In genomic region chr2:79512442-79513401, GRCh38 we compare ENCODE assay signal across 8 cellular contexts. TPM values are rescaled to one million over a fixed set of nuclear protein-coding genes. Genes with fewer than 3 reads are reported as not detected.
DNase-seq lines count a peak whose midpoint lies in the region; ATAC-seq and TF ChIP-seq lines count a peak whose summit lies in the region.

Gene CTNNA2, plus strand, starts transcription at chr2:79513051.

- no peak within 1 kb of the TSS for H3K27ac Mint-ChIP-seq in natural killer cell
- no peak within 1 kb of the TSS for H3K27ac Mint-ChIP-seq in HFFc6

- H3K4me3 Mint-ChIP-seq in natural killer cell (peak within 1 kb of the TSS; percentile 37), HFFc6 (no peak within 1 kb of the TSS)

- H3K9me3 Mint-ChIP-seq in natural killer cell: peaks cover 7 to 12% of the 10 kb centered on the region in 2 donors
- peaks cover 13% of the 10 kb centered on the region for H3K9me3 Mint-ChIP-seq in HFFc6

- no peaks in the 10 kb centered on the region for H3F3A ChIP-seq in SK-N-SH (replicated peaks; ENCODE audit: insufficient read depth)

- DNase-seq in 8988T (peak; percentile 23), GM13977 (ENCODE audit: low spot score) (peak; percentile 87), Karpas-422 (peak; percentile 94), SK-N-SH (peak; percentile 97), fibroblast of lung (ENCODE audit: low read depth in 2 of 2) (peak; percentile 15 to 26), natural killer cell (no peak), HFFc6 (no peak)

- H3K27ac ChIP-seq in Karpas-422 (ENCODE audit: low read length) (no peak within 1 kb of the TSS), SK-N-SH (ENCODE audit: low read depth in 2 of 2, low read length in 1 of 2) (peak within 1 kb of the TSS in 1 of 2 experiments; percentile 80; a peak in 2 of 4 replicates), fibroblast of lung (ENCODE audit: insufficient read depth, low read length) (no peak within 1 kb of the TSS)

- in situ Hi-C loops in GM13977 (cut with MboI; ENCODE audit: low pct_unique_long_range_greater_than_20kb, low sequenced_read_pairs, unreplicated experiment): no loop called here

- H2AFZ ChIP-seq in Karpas-422 (ENCODE audit: low read length) (no peak within 1 kb of the TSS), SK-N-SH (ENCODE audit: low read depth) (peak within 1 kb of the TSS; percentile 62; the same call in 1 of the 2 replicates), fibroblast of lung (ENCODE audit: low read length) (no peak within 1 kb of the TSS)

- ATAC-seq in natural killer cell (no peak), HG03378 (IDR thresholded peaks at IDR 0.05; ENCODE audit: unreplicated experiment) (no peak)

- TF ChIP-seq RAD21 in SK-N-SH (IDR thresholded peaks at IDR 0.05; ENCODE audit: low read length): peak; percentile 13; the same call in 1 of the 2 replicates

- H3K4me1 ChIP-seq in Karpas-422 (ENCODE audit: low read length) (peaks cover 11% of the 10 kb centered on the region), SK-N-SH (ENCODE audit: control insufficient read depth in 1 of 2, insufficient read depth in 2 of 2, low read depth in 1 of 2, low read length in 1 of 2) (peaks cover 0 to 5% of the 10 kb centered on the region in 2 experiments; a peak in 2 of 4 replicates), fibroblast of lung (ENCODE audit: control insufficient read depth, extremely low read depth, insufficient read depth, low read length) (no peaks in the 10 kb centered on the region)

- no peaks in the 10 kb centered on the region for H3K79me2 ChIP-seq in Karpas-422 (ENCODE audit: low read length)
- H3K79me2 ChIP-seq in SK-N-SH (ENCODE audit: insufficient read depth): no peaks in the 10 kb centered on the region
- H3K79me2 ChIP-seq in fibroblast of lung (ENCODE audit: control insufficient read depth, insufficient read depth, low read length): no peaks in the 10 kb centered on the region

- H3K27me3 Mint-ChIP-seq in natural killer cell (ENCODE audit: low read depth in 2 of 2) (peaks cover 0 to 10% of the 10 kb centered on the region in 2 donors), HFFc6 (ENCODE audit: insufficient read depth) (0 out of 2 replicates have a peak, but pooled peaks cover 2% of the 10 kb centered on the region)

- H3K4me1 Mint-ChIP-seq in natural killer cell (no peaks in the 10 kb centered on the region), HFFc6 (ENCODE audit: low read depth) (no peaks in the 10 kb centered on the region)

- intact Hi-C loops in natural killer cell (cut with micrococcal nuclease): no loop called here

- H3K36me3 ChIP-seq in Karpas-422 (ENCODE audit: insufficient read depth, low read length): no peaks in the 10 kb centered on the region
- H3K36me3 ChIP-seq in SK-N-SH (replicated peaks in 1 of 2; ENCODE audit: control insufficient read depth in 1 of 2, insufficient read depth in 2 of 2, low read length in 1 of 2): no peaks in the 10 kb centered on the region
- no peaks in the 10 kb centered on the region for H3K36me3 ChIP-seq in fibroblast of lung (ENCODE audit: control insufficient read depth, insufficient read depth, low read length)

- H3K36me3 Mint-ChIP-seq in natural killer cell (no peaks in the 10 kb centered on the region), HFFc6 (ENCODE audit: low read depth) (no peaks in the 10 kb centered on the region)

- CTCF ChIA-PET in SK-N-SH (lab: Yijun Ruan, JAX): interaction anchor here (1.1 to 1.5 kb wide), 2 partner anchors 22 to 342 kb away, joined by 4 read pairs; no protein-coding TSS in a partner anchor

- 1% methylated on average over 25 of the region's 87 CpGs for WGBS in SK-N-SH (ENCODE audit: low lambda C conversion rate)

- no peaks in the 10 kb centered on the region for H3K9me2 ChIP-seq in Karpas-422 (replicated peaks; ENCODE audit: insufficient read depth, low read length)
- H3K9me2 ChIP-seq in SK-N-SH: no peaks in the 10 kb centered on the region

- H3K27me3 ChIP-seq in Karpas-422 (ENCODE audit: low read length): 0 out of 2 replicates have a peak, but pooled peaks cover 2% of the 10 kb centered on the region
- H3K27me3 ChIP-seq in SK-N-SH (ENCODE audit: insufficient read depth): no peaks in the 10 kb centered on the region
- no peaks in the 10 kb centered on the region for H3K27me3 ChIP-seq in fibroblast of lung (ENCODE audit: control insufficient read depth, insufficient read depth, low read length)

- no peaks in the 10 kb centered on the region for H4K20me1 ChIP-seq in Karpas-422 (ENCODE audit: insufficient read depth, low read depth, low read length)
- H4K20me1 ChIP-seq in SK-N-SH (ENCODE audit: insufficient read depth): no peaks in the 10 kb centered on the region
- no peaks in the 10 kb centered on the region for H4K20me1 ChIP-seq in fibroblast of lung (ENCODE audit: control insufficient read depth, extremely low read depth, insufficient read depth, low read length)

- no peak for TF ChIP-seq EP300 in SK-N-SH (IDR thresholded peaks at IDR 0.05; ENCODE audit: borderline replicate concordance in 1 of 2, low read depth in 1 of 2, low read length in 1 of 2)

- H3K4me2 ChIP-seq in Karpas-422 (ENCODE audit: low read depth, low read length, poor library complexity, severe bottlenecking): peak within 1 kb of the TSS; percentile 68
- H3K4me2 ChIP-seq in SK-N-SH: peak within 1 kb of the TSS; percentile 74
- no peak within 1 kb of the TSS for H3K4me2 ChIP-seq in fibroblast of lung (ENCODE audit: extremely low read depth, insufficient read depth, low read length)

- TF ChIP-seq CTCF in GM13977 (IDR thresholded peaks at IDR 0.05; ENCODE audit: extremely low read depth, insufficient read depth, missing control alignments): peak; percentile 20
- TF ChIP-seq CTCF in SK-N-SH (IDR thresholded peaks at IDR 0.05): peak; percentile 26
- TF ChIP-seq CTCF in fibroblast of lung (conservative IDR thresholded peaks at IDR 0.05 in 1 of 2, IDR thresholded peaks at IDR 0.05 in 1 of 2; ENCODE audit: low read depth in 1 of 2, low read length in 2 of 2): no peak
- no peak for TF ChIP-seq CTCF in natural killer cell (IDR thresholded peaks at IDR 0.05)
- TF ChIP-seq CTCF in HFFc6 (IDR thresholded peaks at IDR 0.05): no peak

- H3K4me3 ChIP-seq in Karpas-422 (ENCODE audit: low read length) (peak within 1 kb of the TSS; percentile 54; the same call in 1 of the 2 replicates), SK-N-SH (ENCODE audit: low read depth in 2 of 2, low read length in 1 of 2) (peak within 1 kb of the TSS; percentile 49), fibroblast of lung (replicated peaks in 1 of 4; ENCODE audit: control extremely low read depth in 1 of 4, insufficient read depth in 1 of 4, low read depth in 3 of 4, low read length in 4 of 4) (peak within 1 kb of the TSS in 1 of 4 experiments; percentile 28)

- POLR2A ChIA-PET in SK-N-SH (lab: Yijun Ruan, JAX): no interaction called here

- H3K9me3 ChIP-seq in Karpas-422 (ENCODE audit: low read length) (no peaks in the 10 kb centered on the region), SK-N-SH (no peaks in the 10 kb centered on the region), fibroblast of lung (ENCODE audit: control insufficient read depth, insufficient read depth, low read depth, low read length) (no peaks in the 10 kb centered on the region)

- peak within 1 kb of the TSS; percentile 49 for H3K9ac ChIP-seq in Karpas-422 (ENCODE audit: low read length)
- no peak within 1 kb of the TSS for H3K9ac ChIP-seq in SK-N-SH
- no peak within 1 kb of the TSS for H3K9ac ChIP-seq in fibroblast of lung (ENCODE audit: insufficient read depth, low read length)

TF ChIP-seq in SK-N-SH, 30 proteins besides CTCF, POLR2A, EP300 and RAD21 (continues in another document):
- TF ChIP-seq RCOR1 (IDR thresholded peaks at IDR 0.05; ENCODE audit: low read length): no peak
- no peak for TF ChIP-seq SMC3 (IDR thresholded peaks at IDR 0.05; ENCODE audit: low read depth, low read length)
- TF ChIP-seq MXI1 (IDR thresholded peaks at IDR 0.05; ENCODE audit: low read depth, low read length): peak; percentile 81; the same call in 1 of the 2 replicates
- no peak for TF ChIP-seq USF2 (IDR thresholded peaks at IDR 0.05; ENCODE audit: borderline replicate concordance, low read depth, low read length)
- peak; percentile 77 for TF ChIP-seq NRF1 (IDR thresholded peaks at IDR 0.05; ENCODE audit: low read depth, low read length)
- no peak for TF ChIP-seq ELF1 (IDR thresholded peaks at IDR 0.05)
- TF ChIP-seq GATA2 (CRISPR knock-in tag; IDR thresholded peaks at IDR 0.05): no peak

RNA-seq across cellular contexts. Expression of gene CTNNA2, which starts in this region (rescaled TPM):
- total RNA-seq in Karpas-422 (2014; rRNA removed; shearing (Covaris generic); ENCODE audit: low replicate concordance): not detected in 2 replicates
- polyA plus RNA-seq in SK-N-SH (2012; rRNA removed): 0.30 and 0.70 TPM in 2 replicates
- 0.84 and 1.2 TPM in 2 replicates for polyA plus RNA-seq in SK-N-SH (2012; cell fraction: cytosol; rRNA removed)
- polyA plus RNA-seq in SK-N-SH (2012; cell fraction: nucleus; rRNA removed): 0.11 and 0.14 TPM in 2 replicates
- total RNA-seq in fibroblast of lung: not detected in 2 replicates
- polyA plus RNA-seq in fibroblast of lung: not detected in 2 replicates
- polyA plus RNA-seq in fibroblast of lung (2012): not detected in 2 replicates
- polyA minus RNA-seq in fibroblast of lung (ENCODE audit: low replicate concordance): not detected in 2 replicates
- not detected for total RNA-seq in natural killer cell
- not detected for total RNA-seq in HFFc6 (2021; fragmentation: NEBNext Ultra II Directional; extraction: Animal tissue kit (Norgen Biotek cat#: 25700))

Comparison
In these comparisons a context has a peak if more than half of its experiments do, and no peak if none do; other contexts are left out.
1. Peak in DNase-seq, H3K4me3 ChIP-seq, H3K9ac ChIP-seq and H3K4me2 ChIP-seq in Karpas-422; RNA of the gene not detected or under 1 TPM.
2. Peak in DNase-seq in fibroblast of lung; RNA of the gene not detected or under 1 TPM.
3. DNase-seq: peak in 8988T (single experiment), GM13977 (single experiment) and SK-N-SH (single experiment); none in natural killer cell (single experiment) and HFFc6 (single experiment).
4. CTCF ChIP-seq: peak in GM13977 (single experiment) and SK-N-SH (single experiment); none in fibroblast of lung (0 of 2), natural killer cell (single experiment) and HFFc6 (single experiment).